In genomic region chr1:222815367-222815765, GRCh38 we compare ENCODE assay signal across 8 cellular contexts. TPM values are rescaled to one million over a fixed set of nuclear protein-coding genes. Genes with fewer than 3 reads are reported as not detected.
DNase-seq lines count a peak whose midpoint lies in the region; ATAC-seq and TF ChIP-seq lines count a peak whose summit lies in the region.

No MANE protein-coding gene starts in this region.

- H3K27me3 Mint-ChIP-seq in activated T-helper 2 cell treated with anti-CD3 and anti-CD28 coated beads, Interferon-gamma antibody, Interleukin-2, Interleukin-4, amounts not matched to agents 10 μg/mL and 5 μg/mL and 100 μg/mL, durations not matched to agents 14 hours and 24 hours and 36 hours (ENCODE audit: low read depth), result peaks cover 10% of the 10 kb centered on the region

- peak; percentile 85 for DNase-seq in DMS53 (lab: John Stamatoyannopoulos, UW)
- DNase-seq in NB4 (ENCODE audit: low read depth), result no peak
- no peak for DNase-seq in activated T-helper 2 cell treated with anti-CD3 and anti-CD28 coated beads, Interferon-gamma antibody, Interleukin-2, Interleukin-4, amounts not matched to agents 10 μg/mL and 5 μg/mL and 100 μg/mL, durations not matched to agents 14 hours and 24 hours and 36 hours (ENCODE audit: low spot score)
- DNase-seq in glomerular visceral epithelial cell (ENCODE audit: extremely low spot score), result peak; percentile 56
- DNase-seq in retinal pigment epithelial cell (ENCODE audit: low read depth), result no peak
- DNase-seq in SIG-M5 (lab: John Stamatoyannopoulos, UW), result no peak

- TF ChIP-seq POLR2A in NB4 (IDR thresholded peaks at IDR 0.05; ENCODE audit: extremely low read depth, insufficient read length), result no peak

- H3K27ac Mint-ChIP-seq in activated T-helper 2 cell treated with anti-CD3 and anti-CD28 coated beads, Interferon-gamma antibody, Interleukin-2, Interleukin-4, amounts not matched to agents 10 μg/mL and 5 μg/mL and 100 μg/mL, durations not matched to agents 14 hours and 24 hours and 36 hours, result peak overlapping the region; percentile 78

- H3K4me3 Mint-ChIP-seq in activated T-helper 2 cell treated with anti-CD3 and anti-CD28 coated beads, Interferon-gamma antibody, Interleukin-2, Interleukin-4, amounts not matched to agents 10 μg/mL and 5 μg/mL and 100 μg/mL, durations not matched to agents 14 hours and 24 hours and 36 hours (ENCODE audit: low read depth), result peak overlapping the region; percentile 88

- H3K4me1 Mint-ChIP-seq in activated T-helper 2 cell treated with anti-CD3 and anti-CD28 coated beads, Interferon-gamma antibody, Interleukin-2, Interleukin-4, amounts not matched to agents 10 μg/mL and 5 μg/mL and 100 μg/mL, durations not matched to agents 14 hours and 24 hours and 36 hours (ENCODE audit: low read depth), result peaks cover 19% of the 10 kb centered on the region

- H3K9me3 Mint-ChIP-seq in activated T-helper 2 cell treated with anti-CD3 and anti-CD28 coated beads, Interferon-gamma antibody, Interleukin-2, Interleukin-4, amounts not matched to agents 10 μg/mL and 5 μg/mL and 100 μg/mL, durations not matched to agents 14 hours and 24 hours and 36 hours, result no peaks in the 10 kb centered on the region

- TF ChIP-seq CTCF in NB4 (IDR thresholded peaks at IDR 0.05; ENCODE audit: low read depth, low read length) (no peak), retinal pigment epithelial cell (conservative IDR thresholded peaks at IDR 0.05; ENCODE audit: low read depth, low read length) (no peak)

- no peaks in the 10 kb centered on the region for H3K36me3 Mint-ChIP-seq in activated T-helper 2 cell treated with anti-CD3 and anti-CD28 coated beads, Interferon-gamma antibody, Interleukin-2, Interleukin-4, amounts not matched to agents 10 μg/mL and 5 μg/mL and 100 μg/mL, durations not matched to agents 14 hours and 24 hours and 36 hours (ENCODE audit: low read depth)

- no peak for ATAC-seq in HG03175 (IDR thresholded peaks at IDR 0.05; ENCODE audit: unreplicated experiment)
- no peak for ATAC-seq in HG02981 (IDR thresholded peaks at IDR 0.05; ENCODE audit: unreplicated experiment)

- intact Hi-C loops in activated T-helper 2 cell treated with anti-CD3 and anti-CD28 coated beads, Interferon-gamma antibody, Interleukin-2, Interleukin-4, amounts not matched to agents 10 μg/mL and 5 μg/mL and 100 μg/mL, durations not matched to agents 14 hours and 24 hours and 36 hours (cut with micrococcal nuclease), result loop anchor here (5.0 to 10.0 kb wide), 3 partner anchors 82 to 351 kb away; no protein-coding TSS in a partner anchor

- H3K4me3 ChIP-seq in NB4 (ENCODE audit: low read depth, low read length) (peak overlapping the region; percentile 86), retinal pigment epithelial cell (ENCODE audit: low read length) (peak overlapping the region; percentile 97)

RNA-seq across cellular contexts. Expression of gene DISP1, which starts 0.5 kb away (rescaled TPM):
- 1.7 and 2.0 TPM in 2 replicates for total RNA-seq in activated T-helper 2 cell treated with anti-CD3 and anti-CD28 coated beads, Interferon-gamma antibody, Interleukin-2, Interleukin-4, amounts not matched to agents 10 μg/mL and 5 μg/mL and 100 μg/mL, durations not matched to agents 14 hours and 24 hours and 36 hours

Comparison
In these comparisons a context has a peak if more than half of its experiments do, and no peak if none do; other contexts are left out.
1. DNase-seq: peak in DMS53 (single experiment) and glomerular visceral epithelial cell (single experiment); none in NB4 (single experiment), activated T-helper 2 cell treated with anti-CD3 and anti-CD28 coated beads, Interferon-gamma antibody, Interleukin-2, Interleukin-4, amounts not matched to agents 10 μg/mL and 5 μg/mL and 100 μg/mL, durations not matched to agents 14 hours and 24 hours and 36 hours (single experiment), retinal pigment epithelial cell (single experiment) and SIG-M5 (single experiment).